Comparison of ENCODE assay signal across 1 cellular context in genomic region chr17:82936768-82937171, GRCh38.
TF ChIP-seq lines count a peak whose summit lies in the region.

No MANE protein-coding gene starts in this region.

TF ChIP-seq in WTC11, 78 proteins besides CTCF, POLR2A, EP300 and RAD21 (continued from another document):
- TF ChIP-seq, protein P1, sequence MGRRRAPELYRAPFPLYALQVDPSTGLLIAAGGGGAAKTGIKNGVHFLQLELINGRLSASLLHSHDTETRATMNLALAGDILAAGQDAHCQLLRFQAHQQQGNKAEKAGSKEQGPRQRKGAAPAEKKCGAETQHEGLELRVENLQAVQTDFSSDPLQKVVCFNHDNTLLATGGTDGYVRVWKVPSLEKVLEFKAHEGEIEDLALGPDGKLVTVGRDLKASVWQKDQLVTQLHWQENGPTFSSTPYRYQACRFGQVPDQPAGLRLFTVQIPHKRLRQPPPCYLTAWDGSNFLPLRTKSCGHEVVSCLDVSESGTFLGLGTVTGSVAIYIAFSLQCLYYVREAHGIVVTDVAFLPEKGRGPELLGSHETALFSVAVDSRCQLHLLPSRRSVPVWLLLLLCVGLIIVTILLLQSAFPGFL (CRISPR knock-in tag; IDR thresholded peaks at IDR 0.05; ENCODE audit: borderline replicate concordance) = no peak
- TF ChIP-seq AFF4 (CRISPR knock-in tag; IDR thresholded peaks at IDR 0.05; ENCODE audit: borderline replicate concordance) (no peak), HMGA2 (CRISPR knock-in tag; IDR thresholded peaks at IDR 0.05) (no peak), FOXK1 (CRISPR knock-in tag; IDR thresholded peaks at IDR 0.05) (no peak), ZSCAN18 (CRISPR knock-in tag; IDR thresholded peaks at IDR 0.05) (no peak), RORB (CRISPR knock-in tag; IDR thresholded peaks at IDR 0.05) (no peak), SMAD3 (CRISPR knock-in tag; IDR thresholded peaks at IDR 0.05; ENCODE audit: borderline replicate concordance) (no peak), TEAD4 (CRISPR knock-in tag; IDR thresholded peaks at IDR 0.05) (no peak)
